In the genomic region with DNA sequence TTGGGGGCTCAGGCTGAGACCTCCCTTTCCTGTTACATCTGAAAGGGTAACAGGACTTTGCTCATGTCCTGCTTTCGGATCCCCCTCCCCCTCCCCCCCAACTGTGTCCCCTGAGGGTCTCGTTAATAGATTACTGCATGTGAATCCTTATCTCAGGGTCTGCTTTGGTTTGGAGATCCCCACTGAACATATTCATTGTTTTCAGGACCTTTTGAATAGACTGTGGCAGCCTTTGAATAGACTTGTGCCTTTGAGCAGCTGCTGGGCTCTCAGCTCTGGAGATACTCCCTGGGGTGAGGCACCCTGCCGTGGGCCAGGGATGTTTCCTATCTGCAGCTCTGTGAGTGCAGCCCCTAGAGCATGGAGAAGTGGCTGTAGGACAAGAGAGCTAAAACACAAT, we compare ENCODE assay signal across 20 cellular contexts. TPM values are rescaled to one million over a fixed set of nuclear protein-coding genes. Genes with fewer than 3 reads are reported as not detected.
DNase-seq lines count a peak whose midpoint lies in the region; ATAC-seq and TF ChIP-seq lines count a peak whose summit lies in the region.
"Had no signal": no experiment of that assay in that cellular context is flagged by ENCODE, and none has a peak within 500 bp of the region (broad histone marks: within the 10 kb centered on the region; RNA-seq: fewer than 3 reads in every experiment).

No MANE protein-coding gene starts in this region.

- H3K4me3 Mint-ChIP-seq in immature natural killer cell (no peak overlapping the region), mesothelial cell of epicardium (no peak overlapping the region)
- H3K4me3 Mint-ChIP-seq: activated naive CD4-positive, alpha-beta T cell treated with anti-CD3 and anti-CD28 coated beads for 36 hours; CD14-positive monocyte had no signal

- no peaks in the 10 kb centered on the region for H3K9me3 ChIP-seq in NT2/D1 (ENCODE audit: insufficient read depth, low read length)
- H3K9me3 ChIP-seq: esophagus squamous epithelium, vagina had no signal

- H3K9me3 Mint-ChIP-seq in immature natural killer cell = peaks cover 0 to 3% (median 0%) of the 10 kb centered on the region in 6 donors
- H3K9me3 Mint-ChIP-seq in mesothelial cell of epicardium = no peaks in the 10 kb centered on the region
- H3K9me3 Mint-ChIP-seq: activated naive CD4-positive, alpha-beta T cell treated with anti-CD3 and anti-CD28 coated beads for 36 hours had no signal

- H3K27me3 Mint-ChIP-seq in immature natural killer cell (ENCODE audit: low read depth in 3 of 3) = peaks cover 0 to 7% (median 3%) of the 10 kb centered on the region in 3 donors
- H3K27me3 Mint-ChIP-seq in mesothelial cell of epicardium (ENCODE audit: low read depth) = peaks cover 39% of the 10 kb centered on the region

- ATAC-seq in HG02852 (IDR thresholded peaks at IDR 0.05; ENCODE audit: unreplicated experiment) = no peak
- ATAC-seq: left cardiac atrium; stimulated activated naive CD8-positive, alpha-beta T cell treated with anti-CD3 and anti-CD28 coated beads, Interleukin-15, Interleukin-2, amounts not matched to agents 100 U/mL and 50 U/mL, for 24 hours had no signal

- TF ChIP-seq CTCF in mesothelial cell of epicardium (IDR thresholded peaks at IDR 0.05; ENCODE audit: unreplicated experiment) = no peak

- peak overlapping the region; percentile 53 for H3K9ac ChIP-seq in NT2/D1 (ENCODE audit: insufficient read length, low read depth)
- H3K9ac ChIP-seq: parathyroid adenoma had no signal

- no peak overlapping the region for H3K27ac Mint-ChIP-seq in immature natural killer cell
- no peak overlapping the region for H3K27ac Mint-ChIP-seq in mesothelial cell of epicardium
- H3K27ac Mint-ChIP-seq: activated naive CD4-positive, alpha-beta T cell treated with anti-CD3 and anti-CD28 coated beads for 36 hours had no signal

- H3K36me3 Mint-ChIP-seq in immature natural killer cell (no peaks in the 10 kb centered on the region), mesothelial cell of epicardium (no peaks in the 10 kb centered on the region)

- H3K27me3 ChIP-seq in H7 (ENCODE audit: control insufficient read depth, insufficient read depth, low read length) = no peaks in the 10 kb centered on the region; the same call in 1 of the 2 replicates
- H3K27me3 ChIP-seq in NT2/D1 (ENCODE audit: insufficient read depth, insufficient read length) = peaks cover 27% of the 10 kb centered on the region
- H3K27me3 ChIP-seq: esophagus squamous epithelium, vagina had no signal

- DNase-seq in H7 (peak; percentile 74), NCI-H1092 treated with DMSO at 0.1 percent for 48 hours (lab: John Stamatoyannopoulos, UW) (peak; percentile 86), NT2/D1 (ENCODE audit: low read depth, low spot score) (peak; percentile 47), myocyte (ENCODE audit: low read depth) (peak; percentile 47), immature natural killer cell (no peak), mesothelial cell of epicardium (ENCODE audit: low spot score in 2 of 2, unreplicated experiment in 2 of 2) (no peak)
- DNase-seq: activated CD4-positive, CD25-positive, alpha-beta regulatory T cell treated with anti-CD3 and anti-CD28 coated beads, Interleukin-2, amount 50 U/mL, for 72 hours; activated naive CD4-positive, alpha-beta T cell treated with anti-CD3 and anti-CD28 coated beads for 36 hours; dermis blood vessel endothelial cell; esophagus squamous epithelium; GF-D8; left cardiac atrium; NCI-H526 treated with DMSO at 0.1 percent for 48 hours; small intestine; stimulated activated naive CD8-positive, alpha-beta T cell treated with anti-CD3 and anti-CD28 coated beads, Interleukin-15, Interleukin-2, amounts not matched to agents 100 U/mL and 50 U/mL, for 24 hours had no signal

- H3K36me3 ChIP-seq in H7 (replicated peaks; ENCODE audit: control insufficient read depth, insufficient read depth, low read length) (no peaks in the 10 kb centered on the region), NT2/D1 (ENCODE audit: insufficient read depth, insufficient read length, low read length) (no peaks in the 10 kb centered on the region)
- H3K36me3 ChIP-seq: esophagus squamous epithelium, vagina had no signal

- H3K4me3 ChIP-seq in H7 (ENCODE audit: insufficient read depth, low read depth, low read length) (no peak overlapping the region), NT2/D1 (ENCODE audit: insufficient read length, low read depth) (no peak overlapping the region)
- H3K4me3 ChIP-seq: esophagus squamous epithelium, vagina had no signal

- H3K4me1 Mint-ChIP-seq in immature natural killer cell (no peaks in the 10 kb centered on the region), mesothelial cell of epicardium (peaks cover 3% of the 10 kb centered on the region)
- H3K4me1 Mint-ChIP-seq: CD14-positive monocyte had no signal

- peaks cover 3% of the 10 kb centered on the region for H3K4me1 ChIP-seq in NT2/D1 (ENCODE audit: insufficient read depth, insufficient read length)
- H3K4me1 ChIP-seq: parathyroid adenoma had no signal

RNA-seq across cellular contexts. Expression of a gene that starts 10.1 kb away (rescaled TPM):
- 5.4 and 9.1 TPM in 2 replicates for total RNA-seq in H7 (2014; rRNA removed; shearing (Covaris generic))
- total RNA-seq in myocyte (42.8 and 46.6 TPM in 2 replicates), mesothelial cell of epicardium (2.9 to 5.1 TPM (median 4.1 TPM) in 3 replicates)
- polyA plus RNA-seq in myocyte (2012) = 54.3 TPM
- not detected for polyA plus RNA-seq in immature natural killer cell
- total RNA-seq: activated naive CD4-positive, alpha-beta T cell treated with anti-CD3 and anti-CD28 coated beads for 36 hours; T-helper 1 cell treated with Interleukin-12 subunit alpha and Interleukin-12 subunit beta and Interleukin-4 antibody, amounts not matched to agents 30 ng/mL and 1 ng/mL, for 36 hours had no signal

Comparison
In these comparisons a context has a peak if more than half of its experiments do, and no peak if none do; other contexts are left out.
1. DNase-seq: peak in H7 (single experiment), NCI-H1092 treated with DMSO at 0.1 percent for 48 hours (single experiment), NT2/D1 (single experiment) and myocyte (single experiment); none in immature natural killer cell (0 of 3) and mesothelial cell of epicardium (0 of 2).